ENCODE assay signal across 23 cellular contexts in the genomic region with DNA sequence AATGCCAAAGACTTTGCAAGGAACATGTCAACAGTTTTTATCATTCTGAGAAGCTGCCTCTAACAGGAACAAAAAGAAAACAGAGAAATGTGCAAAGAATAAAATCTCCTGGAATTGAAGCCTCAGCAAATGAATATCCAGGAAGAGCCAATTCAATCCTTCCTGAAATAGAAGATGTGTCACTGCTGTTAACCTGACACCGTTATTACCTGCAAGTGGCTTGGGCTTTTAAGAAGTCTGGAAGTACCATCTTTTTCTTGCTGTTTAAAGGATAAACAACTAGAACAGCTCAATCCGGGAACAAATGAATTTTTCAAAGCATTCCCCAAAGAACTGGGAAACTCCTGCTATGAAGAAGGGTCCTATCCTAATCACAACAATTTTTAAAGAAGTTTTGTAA.
A peak's percentile ranks its signal among the peaks of the same experiment; 100 is the strongest.
DNase-seq lines count a peak whose midpoint lies in the region; ATAC-seq, FAIRE-seq and TF ChIP-seq lines count a peak whose summit lies in the region.
"Had no signal": no experiment of that assay in that cellular context is flagged by ENCODE, and none has a peak within 500 bp of the region (broad histone marks: within the 10 kb centered on the region; RNA-seq: fewer than 3 reads in every experiment).

No MANE protein-coding gene starts in this region.

- no peak overlapping the region for H3K4me3 ChIP-seq in gastroesophageal sphincter
- no peak overlapping the region for H3K4me3 ChIP-seq in rectal smooth muscle tissue (ENCODE audit: low read length)
- no peak overlapping the region for H3K4me3 ChIP-seq in HepG2 (replicated peaks in 1 of 3; ENCODE audit: insufficient read depth in 1 of 3, low read depth in 2 of 3, low read length in 3 of 3)
- H3K4me3 ChIP-seq: GM23338, HAP-1 had no signal

- no peaks in the 10 kb centered on the region for H3K9me3 ChIP-seq in gastroesophageal sphincter
- peaks cover 5% of the 10 kb centered on the region; the same call in 1 of the 2 replicates for H3K9me3 ChIP-seq in HepG2 (ENCODE audit: low read length)
- H3K9me3 ChIP-seq: HAP-1 had no signal

- in situ Hi-C loops in HepG2 (cut with HindIII; ENCODE audit: extremely low pct_ligation_motif_present, low pct_unique_long_range_greater_than_20kb): no loop called here

- ATAC-seq in gastroesophageal sphincter: no peak
- no peak for ATAC-seq in HepG2
- ATAC-seq: CD8-positive, alpha-beta T cell; GM23338; Panc1 had no signal

- peaks cover 0 to 41% (median 10%) of the 10 kb centered on the region in 3 donors for H3K4me1 ChIP-seq in gastroesophageal sphincter
- peaks cover 42% of the 10 kb centered on the region for H3K4me1 ChIP-seq in rectal smooth muscle tissue (ENCODE audit: control insufficient read depth, insufficient read depth, low read length)
- H3K4me1 ChIP-seq in HepG2 (ENCODE audit: insufficient read depth, low read length): no peaks in the 10 kb centered on the region
- H3K4me1 ChIP-seq: HAP-1 had no signal

- no peak overlapping the region for H2AFZ ChIP-seq in HepG2 (ENCODE audit: low read length)
- H2AFZ ChIP-seq: GM23338 had no signal

- no peaks in the 10 kb centered on the region for H3K79me2 ChIP-seq in HepG2 (ENCODE audit: insufficient read depth, low read length)

- FAIRE-seq in GM12891 (lab: Jason Lieb, UNC): no peak
- FAIRE-seq in HepG2 (lab: Jason Lieb, UNC): no peak
- FAIRE-seq: G401.6 had no signal

- H3K27ac ChIP-seq in gastroesophageal sphincter: peak overlapping the region; percentile 29 to 89 (median 68)
- H3K27ac ChIP-seq in rectal smooth muscle tissue (ENCODE audit: low read depth, low read length): peak overlapping the region; percentile 87
- no peak overlapping the region for H3K27ac ChIP-seq in HepG2 (ENCODE audit: extremely low read length, insufficient read depth, low read length)
- H3K27ac ChIP-seq: HL-60, RWPE1 had no signal

- no peak overlapping the region for H3K4me2 ChIP-seq in HepG2 (ENCODE audit: low read depth, low read length)
- H3K4me2 ChIP-seq: GM23338 had no signal

- TF ChIP-seq RAD21 in HepG2 (CRISPR knock-in tag; IDR thresholded peaks at IDR 0.05): no peak

- intact Hi-C loops in HepG2 (cut with micrococcal nuclease; ENCODE audit: unreplicated experiment): no loop called here

- TF ChIP-seq POLR2A in gastroesophageal sphincter (IDR thresholded peaks at IDR 0.05) (no peak), GM12891 (IDR thresholded peaks at IDR 0.05; ENCODE audit: low read depth, low read length) (no peak), HepG2 (IDR thresholded peaks at IDR 0.05; ENCODE audit: insufficient read depth in 1 of 2, low read depth in 2 of 2, low read length in 2 of 2) (no peak)

- H3K36me3 ChIP-seq in gastroesophageal sphincter: no peaks in the 10 kb centered on the region
- no peaks in the 10 kb centered on the region for H3K36me3 ChIP-seq in rectal smooth muscle tissue (ENCODE audit: control insufficient read depth, insufficient read depth, low read length)
- H3K36me3 ChIP-seq in HepG2 (replicated peaks in 1 of 2; ENCODE audit: control insufficient read depth in 1 of 2, insufficient read depth in 2 of 2, low read length in 2 of 2): no peaks in the 10 kb centered on the region
- H3K36me3 ChIP-seq: HAP-1 had no signal

- 20 to 55% methylated on average over 1 to 2 of the region's 2 CpGs for WGBS in gastroesophageal sphincter (ENCODE audit: low coverage in 1 of 2), 2 donors
- WGBS in HepG2 (ENCODE audit: low lambda C conversion rate): 0% methylated on average over 2 of the region's 2 CpGs

- TF ChIP-seq EP300 in gastroesophageal sphincter (IDR thresholded peaks at IDR 0.05) (no peak), HepG2 (IDR thresholded peaks at IDR 0.05; ENCODE audit: low read depth in 2 of 2, low read length in 2 of 2) (no peak), HepG2 (CRISPR knock-in tag; IDR thresholded peaks at IDR 0.05; ENCODE audit: borderline replicate concordance) (no peak)

- CTCF ChIA-PET in HepG2 (lab: Yijun Ruan, JAX; ENCODE audit: low intra/inter-chr PET ratio, low total read pairs): no interaction called here

- H3K27me3 ChIP-seq in gastroesophageal sphincter (no peaks in the 10 kb centered on the region), rectal smooth muscle tissue (ENCODE audit: control insufficient read depth, insufficient read depth, low read length) (no peaks in the 10 kb centered on the region), HepG2 (ENCODE audit: control insufficient read depth in 1 of 2, insufficient read depth in 2 of 2, low read length in 2 of 2) (peaks cover 2 to 19% of the 10 kb centered on the region in 2 experiments)

- H3K9ac ChIP-seq in rectal smooth muscle tissue (ENCODE audit: low read length): no peak overlapping the region
- no peak overlapping the region for H3K9ac ChIP-seq in HepG2 (ENCODE audit: insufficient read depth, low read depth, low read length)

- TF ChIP-seq CTCF in gastroesophageal sphincter (IDR thresholded peaks at IDR 0.05): no peak
- no peak for TF ChIP-seq CTCF in HepG2 (CRISPR knock-in tag; IDR thresholded peaks at IDR 0.05)

- no peaks in the 10 kb centered on the region for H4K20me1 ChIP-seq in HepG2 (ENCODE audit: insufficient read depth, low read length)

- POLR2A ChIA-PET in HepG2 (lab: Yijun Ruan, JAX): no interaction called here

- BruUV-seq in HepG2 (replicated peaks; lab: Mats Ljungman, UMichigan): no TSS peak

- peak; percentile 15 for DNase-seq in NCI-H69 (lab: John Stamatoyannopoulos, UW)
- DNase-seq in NCI-H2227 (lab: John Stamatoyannopoulos, UW; ENCODE audit: unreplicated experiment): no peak
- DNase-seq in germinal center (ENCODE audit: low spot score): no peak
- no peak for DNase-seq in GM12891 (ENCODE audit: insufficient read length, low spot score)
- no peak for DNase-seq in HepG2 (ENCODE audit: low spot score)
- DNase-seq: C1 segment of cervical spinal cord; Caco-2; CD8-positive, alpha-beta T cell; NCI-H1048; NCI-H1417 treated with DMSO at 0.1 percent for 48 hours; NCI-H187; NCI-H2107; NCI-H446 treated with DMSO at 0.1 percent for 48 hours; NCI-H526; SHP77 had no signal

TF ChIP-seq in GM12891, 5 proteins besides CTCF, POLR2A, EP300 and RAD21:
- TF ChIP-seq PAX5 (IDR thresholded peaks at IDR 0.05; ENCODE audit: insufficient read depth, low read length, severe bottlenecking): no peak
- TF ChIP-seq POU2F2 (IDR thresholded peaks at IDR 0.05; ENCODE audit: low read depth, low read length): no peak
- TF ChIP-seq SPI1 (IDR thresholded peaks at IDR 0.05; ENCODE audit: low read depth, low read length): no peak
- no peak for TF ChIP-seq POLR2AphosphoS5 (IDR thresholded peaks at IDR 0.05; ENCODE audit: low read depth, low read length)
- TF ChIP-seq TAF1 (IDR thresholded peaks at IDR 0.05; ENCODE audit: low read depth, low read length): no peak

TF ChIP-seq in HepG2, 621 proteins besides CTCF, POLR2A, EP300 and RAD21:
- no peak for TF ChIP-seq ZNF724P (CRISPR knock-in tag; IDR thresholded peaks at IDR 0.05; ENCODE audit: borderline replicate concordance)
- no peak for TF ChIP-seq ZNF510 (CRISPR knock-in tag; IDR thresholded peaks at IDR 0.05; ENCODE audit: low read depth)
- TF ChIP-seq DPF2 (CRISPR knock-in tag; IDR thresholded peaks at IDR 0.05; ENCODE audit: borderline replicate concordance, low read depth): no peak
